In the genomic region with DNA sequence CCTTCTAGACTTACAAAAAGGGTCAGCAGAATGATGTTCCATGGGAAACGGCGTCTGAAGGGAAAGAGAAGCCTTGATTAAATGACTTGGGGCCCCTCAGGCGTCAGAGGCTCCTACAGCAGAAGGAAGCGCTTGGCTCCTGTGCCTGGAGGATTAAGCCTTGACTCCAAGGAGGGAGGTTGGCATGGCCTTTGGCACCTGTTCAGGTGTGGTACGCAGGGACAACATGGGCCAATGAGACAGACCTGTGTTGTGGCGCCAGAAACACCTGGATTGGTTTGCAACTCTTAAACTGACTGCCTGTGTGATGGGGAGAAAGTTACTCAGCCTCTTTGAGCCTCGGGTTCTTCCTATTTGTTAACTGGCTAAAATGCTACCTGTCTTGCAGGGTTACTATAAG, we compare ENCODE assay signal across 21 cellular contexts. TPM values are rescaled to one million over a fixed set of nuclear protein-coding genes. Genes with fewer than 3 reads are reported as not detected.
DNase-seq lines count a peak whose midpoint lies in the region; ATAC-seq and TF ChIP-seq lines count a peak whose summit lies in the region.
"Had no signal": no experiment of that assay in that cellular context is flagged by ENCODE, and none has a peak within 500 bp of the region (broad histone marks: within the 10 kb centered on the region; RNA-seq: fewer than 3 reads in every experiment).

No MANE protein-coding gene starts in this region.

- no peak for DNase-seq in Calu3
- no peak for DNase-seq in adipocyte (ENCODE audit: low read depth)
- no peak for DNase-seq in naive thymus-derived CD8-positive, alpha-beta T cell
- DNase-seq in thoracic aorta (ENCODE audit: low spot score), result no peak
- DNase-seq in ecto neural progenitor cell (ENCODE audit: low spot score), result no peak
- no peak for DNase-seq in iPS-NIHi11 (ENCODE audit: low spot score)
- DNase-seq: activated B cell treated with CpG ODN at 0.5 μM for 24 hours; activated CD4-positive, alpha-beta T cell treated with anti-CD3 and anti-CD28 coated beads, Interleukin-2, amount 50 U/mL, for 4 hours; activated naive CD4-positive, alpha-beta T cell treated with anti-CD3 and anti-CD28 coated beads for 36 hours; activated T-cell treated with anti-CD3 and anti-CD28 coated beads, Interleukin-2, amount 50 U/mL, for 1 hour; central memory CD4-positive, alpha-beta T cell; dorsolateral prefrontal cortex; GDM1; NCI-H1417; NCI-H2081; NCI-H226; occipital lobe had no signal

- H3K27ac Mint-ChIP-seq in Calu3 (ENCODE audit: unreplicated experiment), result peak overlapping the region; percentile 63
- peak overlapping the region in 8 of 10 donors; percentile 37 to 94 (median 70) for H3K27ac Mint-ChIP-seq in naive thymus-derived CD8-positive, alpha-beta T cell

- H3K36me3 Mint-ChIP-seq in Calu3 (ENCODE audit: insufficient read depth, unreplicated experiment), result peaks cover 88% of the 10 kb centered on the region
- peaks cover 0 to 74% (median 16%) of the 10 kb centered on the region in 3 donors for H3K36me3 Mint-ChIP-seq in naive thymus-derived CD8-positive, alpha-beta T cell

- H3K9me3 ChIP-seq in adipocyte (ENCODE audit: control insufficient read depth, low read length), result no peaks in the 10 kb centered on the region
- no peaks in the 10 kb centered on the region for H3K9me3 ChIP-seq in thoracic aorta
- H3K9me3 ChIP-seq: heart left ventricle, tibial nerve had no signal

- H3K36me3 ChIP-seq in adipocyte (ENCODE audit: control insufficient read depth, insufficient read depth, low read length, severe bottlenecking) (peaks cover 88% of the 10 kb centered on the region), thoracic aorta (peaks cover 80% of the 10 kb centered on the region)

- H3K27ac ChIP-seq in thoracic aorta, result peak overlapping the region; percentile 33 to 45
- H3K27ac ChIP-seq: heart left ventricle had no signal

- H3K4me3 ChIP-seq in adipocyte (ENCODE audit: low read length) (no peak overlapping the region), thoracic aorta (no peak overlapping the region)
- H3K4me3 ChIP-seq: dorsolateral prefrontal cortex, heart left ventricle, smooth muscle cell, tibial nerve had no signal

- no peak for TF ChIP-seq CTCF in Calu3 (IDR thresholded peaks at IDR 0.05; ENCODE audit: unreplicated experiment)
- TF ChIP-seq CTCF in thoracic aorta (IDR thresholded peaks at IDR 0.05), result no peak

- CTCF ChIA-PET in Calu3 (lab: Charles Lee), result no interaction called here

- ATAC-seq in naive thymus-derived CD8-positive, alpha-beta T cell, result no peak
- ATAC-seq in thoracic aorta (ENCODE audit: insufficient number of reproducible peaks, low FRiP score, low read depth), result no peak
- no peak for ATAC-seq in GM18858 (IDR thresholded peaks at IDR 0.05; ENCODE audit: unreplicated experiment)
- ATAC-seq: heart left ventricle had no signal

- peaks cover 39% of the 10 kb centered on the region for H3K4me1 ChIP-seq in adipocyte (ENCODE audit: control insufficient read depth, insufficient read depth, low read length)
- peaks cover 21 to 43% of the 10 kb centered on the region in 2 donors for H3K4me1 ChIP-seq in thoracic aorta (ENCODE audit: control insufficient read depth in 1 of 2, low read depth in 2 of 2)

- H3K4me1 Mint-ChIP-seq in Calu3 (ENCODE audit: low read depth, unreplicated experiment), result peaks cover 28% of the 10 kb centered on the region
- H3K4me1 Mint-ChIP-seq in naive thymus-derived CD8-positive, alpha-beta T cell, result peaks cover 19 to 46% (median 30%) of the 10 kb centered on the region in 4 donors

- no peaks in the 10 kb centered on the region for H3K27me3 ChIP-seq in adipocyte (replicated peaks; ENCODE audit: control insufficient read depth, insufficient read depth, low read length)
- H3K27me3 ChIP-seq in thoracic aorta (replicated peaks; ENCODE audit: insufficient read depth), result no peaks in the 10 kb centered on the region
- H3K27me3 ChIP-seq: dorsolateral prefrontal cortex, heart left ventricle, tibial nerve had no signal

- peak overlapping the region; percentile 10 for H3K9ac ChIP-seq in adipocyte (ENCODE audit: low read length)

- POLR2A ChIA-PET in naive thymus-derived CD8-positive, alpha-beta T cell (lab: Charles Lee), result interaction anchor here (0.8 kb wide), 1 partner anchor 15 kb away, joined by 3 read pairs; a partner anchor contains a TSS

- H3K27me3 Mint-ChIP-seq in Calu3 (ENCODE audit: unreplicated experiment), result no peaks in the 10 kb centered on the region
- no peaks in the 10 kb centered on the region for H3K27me3 Mint-ChIP-seq in naive thymus-derived CD8-positive, alpha-beta T cell
- H3K27me3 Mint-ChIP-seq: activated B cell treated with CpG ODN at 0.5 μM for 24 hours had no signal

- no peak overlapping the region for H3K4me3 Mint-ChIP-seq in Calu3 (ENCODE audit: low read depth, unreplicated experiment)
- H3K4me3 Mint-ChIP-seq in naive thymus-derived CD8-positive, alpha-beta T cell, result no peak overlapping the region
- H3K4me3 Mint-ChIP-seq: activated B cell treated with CpG ODN at 0.5 μM for 24 hours; activated naive CD4-positive, alpha-beta T cell treated with anti-CD3 and anti-CD28 coated beads for 36 hours had no signal

- H3K9me3 Mint-ChIP-seq in Calu3 (ENCODE audit: low read depth, unreplicated experiment), result no peaks in the 10 kb centered on the region
- H3K9me3 Mint-ChIP-seq in naive thymus-derived CD8-positive, alpha-beta T cell, result no peaks in the 10 kb centered on the region
- H3K9me3 Mint-ChIP-seq: activated B cell treated with CpG ODN at 0.5 μM for 24 hours; activated naive CD4-positive, alpha-beta T cell treated with anti-CD3 and anti-CD28 coated beads for 36 hours had no signal

- intact Hi-C loops in Calu3 (cut with micrococcal nuclease; ENCODE audit: unreplicated experiment), result no loop called here

- no TSS peak for BruUV-seq in Calu3 (replicated peaks; lab: Mats Ljungman, UMichigan)

RNA-seq across cellular contexts. Expression of a gene that starts 7.6 kb away (rescaled TPM):
- total RNA-seq in Calu3 (2022) (46.8 and 54.0 TPM in 2 replicates), thoracic aorta (10 to 100 TPM; 19.4 to 38.4 TPM)
- 10 to 100 TPM; 33.6 to 40.5 TPM for total RNA-seq in naive thymus-derived CD8-positive, alpha-beta T cell
- 100 to 1,000 TPM; 108 to 119 (median 109) TPM for polyA plus RNA-seq in naive thymus-derived CD8-positive, alpha-beta T cell

RNA-seq across cellular contexts. Expression of a gene that starts 8.0 kb away (rescaled TPM):
- total RNA-seq in Calu3 (2022) (102 and 117 TPM in 2 replicates), thoracic aorta (10 to 100 TPM; 95.9 to 97.5 TPM)
- total RNA-seq in naive thymus-derived CD8-positive, alpha-beta T cell, result 10 to 100 TPM; 57.0 to 61.6 TPM
- polyA plus RNA-seq in naive thymus-derived CD8-positive, alpha-beta T cell, result 10 to 100 TPM; 77.0 to 93.6 (median 89.7) TPM

RNA-seq across cellular contexts. Expression of a gene that starts 14.4 kb away (rescaled TPM):
- total RNA-seq in Calu3 (2022) (229 and 289 TPM in 2 replicates), thoracic aorta (100 to 1,000 TPM; 324 to 369 TPM)
- 100 to 1,000 TPM in 1 of 2 experiments, 10 to 100 TPM in 1; 95.1 to 100 TPM for total RNA-seq in naive thymus-derived CD8-positive, alpha-beta T cell
- polyA plus RNA-seq in naive thymus-derived CD8-positive, alpha-beta T cell, result 100 to 1,000 TPM in 1 of 3 donors, 10 to 100 TPM in 2; 75.8 to 114 (median 80.3) TPM

RNA-seq across cellular contexts. Expression of a gene that starts 17.1 kb away (rescaled TPM):
- 1.1 and 1.5 TPM in 2 replicates for total RNA-seq in Calu3 (2022)
- total RNA-seq in naive thymus-derived CD8-positive, alpha-beta T cell, result 1 to 10 TPM; 1.1 to 1.4 TPM
- under 1 TPM; 0.14 to 0.41 (median 0.28) TPM for polyA plus RNA-seq in naive thymus-derived CD8-positive, alpha-beta T cell
- total RNA-seq in thoracic aorta, result 1 to 10 TPM; 3.5 to 4.2 TPM
- total RNA-seq: occipital lobe had no signal
